Comparison of ENCODE assay signal across 9 cellular contexts in genomic region chr6:34527751-34528670, GRCh38. TPM values are rescaled to one million over a fixed set of nuclear protein-coding genes. Genes with fewer than 3 reads are reported as not detected.
DNase-seq lines count a peak whose midpoint lies in the region; ATAC-seq, FAIRE-seq and TF ChIP-seq lines count a peak whose summit lies in the region.
"Had no signal": no experiment of that assay in that cellular context is flagged by ENCODE, and none has a peak within 500 bp of the region (broad histone marks: within the 10 kb centered on the region; RNA-seq: fewer than 3 reads in every experiment).

No MANE protein-coding gene starts in this region.

- ATAC-seq in Right ventricle myocardium superior (ENCODE audit: poor library complexity) (no peak), GM21723 (IDR thresholded peaks at IDR 0.05; ENCODE audit: unreplicated experiment) (no peak)
- ATAC-seq in stimulated activated effector memory CD8-positive, alpha-beta T cell treated with anti-CD3 and anti-CD28 coated beads, Interleukin-12 subunit alpha, Interleukin-12 subunit beta, amount 100 ng/mL, for 72 hours: no peak

- H3K4me3 Mint-ChIP-seq in stimulated activated effector memory CD8-positive, alpha-beta T cell treated with anti-CD3 and anti-CD28 coated beads, Interleukin-12 subunit alpha, Interleukin-12 subunit beta, amount 100 ng/mL, for 72 hours: peak overlapping the region; percentile 25

- intact Hi-C loops in Right ventricle myocardium superior (cut with DNase I): loop anchor here (2.0 kb wide), 1 partner anchor 81 kb away; no protein-coding TSS in a partner anchor

- no peak overlapping the region for H3K9ac ChIP-seq in iPS-15b (ENCODE audit: low read depth, low read length)

- H3K27me3 ChIP-seq in right atrium auricular region (no peaks in the 10 kb centered on the region), iPS-15b (ENCODE audit: control insufficient read depth, insufficient read depth, low read length) (no peaks in the 10 kb centered on the region)

- no peak overlapping the region for H3K27ac ChIP-seq in right atrium auricular region

- DNase-seq in Right ventricle myocardium superior (peak; percentile 21), right atrium auricular region (ENCODE audit: low spot score) (no peak), NCI-H748 treated with DMSO at 0.1 percent for 48 hours (lab: John Stamatoyannopoulos, UW) (peak; percentile 18), urothelium cell line (ENCODE audit: low spot score) (no peak), putamen (ENCODE audit: low spot score) (no peak)
- DNase-seq in stimulated activated effector memory CD8-positive, alpha-beta T cell treated with anti-CD3 and anti-CD28 coated beads, Interleukin-12 subunit alpha, Interleukin-12 subunit beta, amount 100 ng/mL, for 72 hours (ENCODE audit: low spot score in 2 of 2): no peak

- no peak for FAIRE-seq in urothelium cell line (lab: Jason Lieb, UNC)

- H3K9me3 ChIP-seq in right atrium auricular region (no peaks in the 10 kb centered on the region), iPS-15b (ENCODE audit: control insufficient read depth, insufficient read depth, low read length) (no peaks in the 10 kb centered on the region)

- no peak for TF ChIP-seq CTCF in right atrium auricular region (IDR thresholded peaks at IDR 0.05)

- H3K4me1 ChIP-seq in right atrium auricular region (peaks cover 0 to 8% of the 10 kb centered on the region in 2 donors), iPS-15b (ENCODE audit: control insufficient read depth, insufficient read depth, low read length) (peaks cover 6% of the 10 kb centered on the region)

- peaks cover 28% of the 10 kb centered on the region for H3K4me1 Mint-ChIP-seq in stimulated activated effector memory CD8-positive, alpha-beta T cell treated with anti-CD3 and anti-CD28 coated beads, Interleukin-12 subunit alpha, Interleukin-12 subunit beta, amount 100 ng/mL, for 72 hours

- H3K9me3 Mint-ChIP-seq in stimulated activated effector memory CD8-positive, alpha-beta T cell treated with anti-CD3 and anti-CD28 coated beads, Interleukin-12 subunit alpha, Interleukin-12 subunit beta, amount 100 ng/mL, for 72 hours: no peaks in the 10 kb centered on the region

- peak overlapping the region; percentile 48 for H3K27ac Mint-ChIP-seq in stimulated activated effector memory CD8-positive, alpha-beta T cell treated with anti-CD3 and anti-CD28 coated beads, Interleukin-12 subunit alpha, Interleukin-12 subunit beta, amount 100 ng/mL, for 72 hours

- H3K4me3 ChIP-seq in right atrium auricular region (no peak overlapping the region), iPS-15b (ENCODE audit: low read depth, low read length) (peak overlapping the region; percentile 55)

- H3K36me3 Mint-ChIP-seq in stimulated activated effector memory CD8-positive, alpha-beta T cell treated with anti-CD3 and anti-CD28 coated beads, Interleukin-12 subunit alpha, Interleukin-12 subunit beta, amount 100 ng/mL, for 72 hours: no peaks in the 10 kb centered on the region

- H3K36me3 ChIP-seq in right atrium auricular region (no peaks in the 10 kb centered on the region), iPS-15b (ENCODE audit: control insufficient read depth, insufficient read depth, low read length) (peaks cover 6% of the 10 kb centered on the region)

RNA-seq across cellular contexts. Expression of gene SPDEF, which starts 28.1 kb away (rescaled TPM):
- total RNA-seq in Right ventricle myocardium superior (not detected), right atrium auricular region (under 1 TPM; 0.22 to 0.31 TPM)
- total RNA-seq: LHCN-M2 had no signal

Comparison
In these comparisons a context has a peak if more than half of its experiments do, and no peak if none do; other contexts are left out.
1. DNase-seq: peak in Right ventricle myocardium superior (single experiment) and NCI-H748 treated with DMSO at 0.1 percent for 48 hours (single experiment); none in right atrium auricular region (single experiment), stimulated activated effector memory CD8-positive, alpha-beta T cell treated with anti-CD3 and anti-CD28 coated beads, Interleukin-12 subunit alpha, Interleukin-12 subunit beta, amount 100 ng/mL, for 72 hours (0 of 2), urothelium cell line (single experiment) and putamen (single experiment).